Comparison of ENCODE assay signal across 22 cellular contexts in genomic region chr21:45937721-45938452, GRCh38. TPM values are rescaled to one million over a fixed set of nuclear protein-coding genes. Genes with fewer than 3 reads are reported as not detected.
DNase-seq lines count a peak whose midpoint lies in the region; ATAC-seq and TF ChIP-seq lines count a peak whose summit lies in the region.
"Had no signal": no experiment of that assay in that cellular context is flagged by ENCODE, and none has a peak within 500 bp of the region (broad histone marks: within the 10 kb centered on the region; RNA-seq: fewer than 3 reads in every experiment).

No MANE protein-coding gene starts in this region.

- H3K4ac ChIP-seq in neuronal stem cell (ENCODE audit: low read length) = no peak overlapping the region

- DNase-seq in NCI-H1694 treated with DMSO at 0.1 percent for 48 hours (lab: John Stamatoyannopoulos, UW) = peak; percentile 18
- DNase-seq in NCI-H1694 (lab: John Stamatoyannopoulos, UW) = no peak
- no peak for DNase-seq in DND-41
- peak; percentile 88 to 98 for DNase-seq in NCI-H524 (lab: John Stamatoyannopoulos, UW)
- no peak for DNase-seq in neuronal stem cell (ENCODE audit: low spot score)
- no peak for DNase-seq in NCI-H446 (lab: John Stamatoyannopoulos, UW)
- DNase-seq in uterus = no peak
- no peak for DNase-seq in HAP-1 (ENCODE audit: low spot score in 2 of 2)
- DNase-seq: CD4-positive, alpha-beta T cell; DMS79; HFFc6; Kasumi-1; MG63; NCI-H1092; NCI-H1436 treated with DMSO at 0.1 percent for 48 hours; NCI-H2081; NCI-H774; PC-3; SW 1271; T-helper 2 cell had no signal

- WGBS in neuronal stem cell (ENCODE audit: extremely low coverage in 2 of 2, insufficient read length in 2 of 2, insufficient replicate concordance in 1 of 2), 2 donors = no CpG with 5 or more reads among the region's 17 CpGs

- peaks cover 2% of the 10 kb centered on the region for H3K79me1 ChIP-seq in neuronal stem cell (ENCODE audit: low read depth, low read length)

- peak; percentile 44 for ATAC-seq in DND-41 (ENCODE audit: insufficient read depth, low read depth)
- ATAC-seq: PC-3 had no signal

- H2BK5ac ChIP-seq in neuronal stem cell (ENCODE audit: low read length) = no peak overlapping the region

- intact Hi-C loops in uterus (cut with DNase I; ENCODE audit: low total_unique reads) = no loop called here

- H3K79me2 ChIP-seq in DND-41 (ENCODE audit: insufficient read depth, low read length) = no peaks in the 10 kb centered on the region

- no peak overlapping the region for H4K8ac ChIP-seq in neuronal stem cell (ENCODE audit: low read depth, low read length)

- peak overlapping the region; percentile 34 for H3K23ac ChIP-seq in neuronal stem cell (ENCODE audit: low read depth, low read length, poor library complexity)

- H3K9me3 ChIP-seq in DND-41 (ENCODE audit: insufficient read depth, low read length, severe bottlenecking) (peaks cover 18% of the 10 kb centered on the region), neuronal stem cell (replicated peaks in 1 of 2; ENCODE audit: control insufficient read depth in 2 of 2, insufficient read depth in 1 of 2, low read depth in 1 of 2, low read length in 2 of 2) (peaks cover 0 to 46% of the 10 kb centered on the region in 2 donors), uterus (peaks cover 0 to 11% of the 10 kb centered on the region in 2 donors), HAP-1 (no peaks in the 10 kb centered on the region)
- H3K9me3 ChIP-seq: MG63 had no signal

- no peak overlapping the region for H2BK120ac ChIP-seq in neuronal stem cell (ENCODE audit: low read depth, low read length)

- H2AFZ ChIP-seq in DND-41 (ENCODE audit: low read depth, low read length) (no peak overlapping the region), neuronal stem cell (ENCODE audit: low read length) (no peak overlapping the region)

- H4K20me1 ChIP-seq in DND-41 (ENCODE audit: insufficient read depth, low read length) = no peaks in the 10 kb centered on the region

- H3K4me3 ChIP-seq in DND-41 (ENCODE audit: low read depth in 1 of 2, low read length in 2 of 2) (no peak overlapping the region), neuronal stem cell (ENCODE audit: low read length in 2 of 2) (no peak overlapping the region), uterus (no peak overlapping the region), HAP-1 (no peak overlapping the region)
- H3K4me3 ChIP-seq: MG63 had no signal

- H3K9ac ChIP-seq in DND-41 (ENCODE audit: low read depth, low read length) = no peak overlapping the region
- H3K9ac ChIP-seq in neuronal stem cell (ENCODE audit: low read depth, low read length, poor library complexity) = no peak overlapping the region

- H2BK15ac ChIP-seq in neuronal stem cell (ENCODE audit: low read length) = no peak overlapping the region

- in situ Hi-C loops in HAP-1 (cut with MboI; ENCODE audit: low sequenced_read_pairs) = no loop called here

- TF ChIP-seq CTCF in DND-41 (IDR thresholded peaks at IDR 0.05; ENCODE audit: borderline replicate concordance, extremely low read depth, low read length, poor library complexity, severe bottlenecking) = no peak
- no peak for TF ChIP-seq CTCF in uterus (IDR thresholded peaks at IDR 0.05)

- H3K36me3 ChIP-seq in DND-41 (ENCODE audit: insufficient read depth, low read length) = peaks cover 7% of the 10 kb centered on the region; the same call in 1 of the 2 replicates
- H3K36me3 ChIP-seq in neuronal stem cell (replicated peaks in 1 of 2; ENCODE audit: control insufficient read depth in 2 of 2, insufficient read depth in 2 of 2, low read length in 2 of 2) = no peaks in the 10 kb centered on the region
- H3K36me3 ChIP-seq in uterus = no peaks in the 10 kb centered on the region
- no peaks in the 10 kb centered on the region for H3K36me3 ChIP-seq in HAP-1 (replicated peaks)
- H3K36me3 ChIP-seq: MG63 had no signal

- no peak overlapping the region for H3K14ac ChIP-seq in neuronal stem cell (ENCODE audit: low read length)

- H3K18ac ChIP-seq in neuronal stem cell (ENCODE audit: low read length) = peak overlapping the region; percentile 67

- no peaks in the 10 kb centered on the region for H3K27me3 ChIP-seq in DND-41 (ENCODE audit: insufficient read depth, low read length, poor library complexity)
- peaks cover 0 to 35% (median 0%) of the 10 kb centered on the region in 3 experiments for H3K27me3 ChIP-seq in neuronal stem cell (ENCODE audit: control insufficient read depth in 3 of 3, insufficient read depth in 3 of 3, low read depth in 1 of 3, low read length in 3 of 3)
- H3K27me3 ChIP-seq in uterus = no peaks in the 10 kb centered on the region
- H3K27me3 ChIP-seq in HAP-1 (ENCODE audit: low read depth) = no peaks in the 10 kb centered on the region
- H3K27me3 ChIP-seq: MG63 had no signal

- H3K4me1 ChIP-seq in DND-41 (ENCODE audit: insufficient read depth, low read length) (no peaks in the 10 kb centered on the region), neuronal stem cell (ENCODE audit: control insufficient read depth in 2 of 2, insufficient read depth in 1 of 2, low read depth in 1 of 2, low read length in 2 of 2) (no peaks in the 10 kb centered on the region), uterus (no peaks in the 10 kb centered on the region), HAP-1 (no peaks in the 10 kb centered on the region)

- H2BK12ac ChIP-seq in neuronal stem cell (ENCODE audit: low read length) = no peak overlapping the region

- no peak overlapping the region for H3K4me2 ChIP-seq in DND-41 (ENCODE audit: insufficient read depth, low read length)
- no peak overlapping the region for H3K4me2 ChIP-seq in neuronal stem cell (ENCODE audit: insufficient read depth, low read length, poor library complexity, severe bottlenecking)

- H3K27ac ChIP-seq in DND-41 (ENCODE audit: low read length) (no peak overlapping the region), neuronal stem cell (replicated peaks; ENCODE audit: low read length) (no peak overlapping the region), uterus (no peak overlapping the region)
- H3K27ac ChIP-seq: 22Rv1, HL-60 had no signal

- H2AK5ac ChIP-seq in neuronal stem cell (ENCODE audit: low read depth, low read length) = no peak overlapping the region

- no peak overlapping the region for H4K91ac ChIP-seq in neuronal stem cell (ENCODE audit: low read depth, low read length, poor library complexity)

- TF ChIP-seq POLR2A in uterus (IDR thresholded peaks at IDR 0.05) = no peak

RNA-seq across cellular contexts. Expression of gene COL6A1, which starts 43.7 kb away (rescaled TPM):
- polyA plus RNA-seq in neuronal stem cell (2013, experiment 1 of 2) = 54.3 TPM
- polyA plus RNA-seq in neuronal stem cell (2013, experiment 2 of 2) = 53.4 TPM
- 1,000 to 10,000 TPM in 1 of 4 donors, 100 to 1,000 TPM in 3; 621 to 1,160 (median 804) TPM for total RNA-seq in uterus

Comparison
In these comparisons a context has a peak if more than half of its experiments do, and no peak if none do; other contexts are left out.
1. DNase-seq: peak in NCI-H1694 treated with DMSO at 0.1 percent for 48 hours (single experiment) and NCI-H524 (2 of 2); none in NCI-H1694 (single experiment), DND-41 (single experiment), neuronal stem cell (single experiment), NCI-H446 (0 of 2), uterus (0 of 2) and HAP-1 (0 of 2).